In the genomic region with DNA sequence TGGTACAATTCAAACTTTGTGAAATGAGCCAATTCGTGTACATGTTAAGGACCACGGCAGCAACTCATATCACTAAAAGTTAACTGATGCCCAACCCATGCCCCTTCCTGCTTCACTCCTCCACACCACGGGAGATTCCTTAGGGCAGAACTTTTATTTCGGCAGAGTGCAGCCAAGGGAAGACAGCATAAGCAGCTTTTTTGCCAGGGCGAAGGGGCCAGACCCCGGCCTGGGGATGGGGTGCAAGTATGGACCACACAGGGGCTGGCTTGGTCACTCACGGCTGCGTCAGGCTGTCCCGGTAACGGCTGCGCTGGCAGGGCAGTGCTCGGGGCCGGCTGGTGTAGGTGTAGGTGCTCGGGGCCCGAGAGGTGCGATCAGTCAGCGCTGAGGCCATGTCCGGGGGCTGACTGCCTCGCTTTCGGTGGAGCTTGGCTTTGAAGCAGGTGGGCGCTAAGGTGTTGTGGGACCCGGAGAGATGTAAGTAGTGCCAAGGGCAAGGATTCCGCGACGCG, we compare ENCODE assay signal across 8 cellular contexts. TPM values are rescaled to one million over a fixed set of nuclear protein-coding genes. Genes with fewer than 3 reads are reported as not detected.
A peak's percentile ranks its signal among the peaks of the same experiment; 100 is the strongest.
DNase-seq lines count a peak whose midpoint lies in the region; ATAC-seq and TF ChIP-seq lines count a peak whose summit lies in the region.

No MANE protein-coding gene starts in this region.

- H3K4me1 ChIP-seq in mucosa of descending colon (ENCODE audit: low read depth), result peaks cover 6% of the 10 kb centered on the region

- intact Hi-C loops in mucosa of descending colon (cut with DNase I, micrococcal nuclease), result no loop called here

- no peaks in the 10 kb centered on the region for H3K9me3 ChIP-seq in mucosa of descending colon

- DNase-seq in HCEC 1CT, result peak; percentile 4
- DNase-seq in NCI-H1105 treated with DMSO at 0.1 percent for 48 hours (lab: John Stamatoyannopoulos, UW), result peak; percentile 52
- DNase-seq in mucosa of descending colon, result no peak
- DNase-seq in NCI-H187 treated with DMSO at 0.1 percent for 48 hours (lab: John Stamatoyannopoulos, UW), result no peak
- DNase-seq in superior temporal gyrus (ENCODE audit: extremely low spot score), result no peak
- DNase-seq in NCI-H146 (lab: John Stamatoyannopoulos, UW), result no peak

- H3K36me3 ChIP-seq in mucosa of descending colon (ENCODE audit: low read depth), result no peaks in the 10 kb centered on the region

- ATAC-seq in GM18502 (IDR thresholded peaks at IDR 0.05; ENCODE audit: poor library complexity, unreplicated experiment) (peak; percentile 32), mucosa of descending colon (peak; percentile 43)

- TF ChIP-seq CTCF in mucosa of descending colon (IDR thresholded peaks at IDR 0.05), result no peak

- H3K4me3 ChIP-seq in mucosa of descending colon, result peak overlapping the region; percentile 57

- peak overlapping the region; percentile 58 for H3K27ac ChIP-seq in cingulate gyrus (ENCODE audit: low read depth, low read length)

RNA-seq across cellular contexts. Expression of a gene that starts 0.8 kb away (rescaled TPM):
- total RNA-seq in mucosa of descending colon, result 10 to 100 TPM; 17.3 to 23.1 (median 18.6) TPM

RNA-seq across cellular contexts. Expression of a gene that starts 45.6 kb away (rescaled TPM):
- total RNA-seq in mucosa of descending colon, result 1 to 10 TPM; 2.0 to 4.1 (median 3.7) TPM

Comparison
In these comparisons a context has a peak if more than half of its experiments do, and no peak if none do; other contexts are left out.
1. DNase-seq: peak in HCEC 1CT (single experiment) and NCI-H1105 treated with DMSO at 0.1 percent for 48 hours (single experiment); none in mucosa of descending colon (0 of 3), NCI-H187 treated with DMSO at 0.1 percent for 48 hours (single experiment), superior temporal gyrus (single experiment) and NCI-H146 (single experiment).